In the genomic region with DNA sequence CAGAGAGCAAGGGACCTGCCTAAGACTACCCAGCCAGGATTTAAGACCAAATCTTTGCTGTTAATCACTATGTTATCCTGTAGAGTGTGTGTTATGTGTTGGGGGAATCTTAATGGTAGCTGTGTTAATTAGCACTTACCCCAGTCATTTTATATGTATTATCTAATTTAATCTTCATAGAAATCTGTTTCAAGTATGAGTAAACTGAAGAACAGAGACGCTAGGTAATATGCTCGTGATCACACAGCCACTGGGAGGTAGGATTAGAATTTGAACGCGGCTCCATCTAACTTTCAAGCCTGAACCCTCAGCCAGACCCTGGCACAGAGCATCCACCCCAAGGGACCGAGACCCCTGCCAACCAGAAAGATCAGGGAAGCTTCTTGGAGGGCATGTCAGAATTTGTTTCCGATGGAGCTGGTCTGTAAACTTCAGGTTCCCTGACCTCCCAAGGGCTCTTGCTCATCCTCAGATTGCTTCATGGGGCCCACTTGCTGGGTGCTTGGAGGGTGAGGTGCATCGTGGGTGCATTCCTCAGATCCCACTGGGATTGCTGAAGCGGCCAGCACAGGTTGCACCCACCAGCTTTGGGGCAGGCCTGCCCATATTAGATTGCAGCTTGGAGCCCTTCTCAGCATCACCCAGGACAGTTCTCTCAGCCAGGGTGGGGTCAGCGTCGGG, we compare ENCODE assay signal across 2 cellular contexts.
TF ChIP-seq lines count a peak whose summit lies in the region.

No MANE protein-coding gene starts in this region.

TF ChIP-seq in SK-N-SH, 30 proteins besides CTCF, POLR2A, EP300 and RAD21 (continued from another document):
- TF ChIP-seq, protein P1, sequence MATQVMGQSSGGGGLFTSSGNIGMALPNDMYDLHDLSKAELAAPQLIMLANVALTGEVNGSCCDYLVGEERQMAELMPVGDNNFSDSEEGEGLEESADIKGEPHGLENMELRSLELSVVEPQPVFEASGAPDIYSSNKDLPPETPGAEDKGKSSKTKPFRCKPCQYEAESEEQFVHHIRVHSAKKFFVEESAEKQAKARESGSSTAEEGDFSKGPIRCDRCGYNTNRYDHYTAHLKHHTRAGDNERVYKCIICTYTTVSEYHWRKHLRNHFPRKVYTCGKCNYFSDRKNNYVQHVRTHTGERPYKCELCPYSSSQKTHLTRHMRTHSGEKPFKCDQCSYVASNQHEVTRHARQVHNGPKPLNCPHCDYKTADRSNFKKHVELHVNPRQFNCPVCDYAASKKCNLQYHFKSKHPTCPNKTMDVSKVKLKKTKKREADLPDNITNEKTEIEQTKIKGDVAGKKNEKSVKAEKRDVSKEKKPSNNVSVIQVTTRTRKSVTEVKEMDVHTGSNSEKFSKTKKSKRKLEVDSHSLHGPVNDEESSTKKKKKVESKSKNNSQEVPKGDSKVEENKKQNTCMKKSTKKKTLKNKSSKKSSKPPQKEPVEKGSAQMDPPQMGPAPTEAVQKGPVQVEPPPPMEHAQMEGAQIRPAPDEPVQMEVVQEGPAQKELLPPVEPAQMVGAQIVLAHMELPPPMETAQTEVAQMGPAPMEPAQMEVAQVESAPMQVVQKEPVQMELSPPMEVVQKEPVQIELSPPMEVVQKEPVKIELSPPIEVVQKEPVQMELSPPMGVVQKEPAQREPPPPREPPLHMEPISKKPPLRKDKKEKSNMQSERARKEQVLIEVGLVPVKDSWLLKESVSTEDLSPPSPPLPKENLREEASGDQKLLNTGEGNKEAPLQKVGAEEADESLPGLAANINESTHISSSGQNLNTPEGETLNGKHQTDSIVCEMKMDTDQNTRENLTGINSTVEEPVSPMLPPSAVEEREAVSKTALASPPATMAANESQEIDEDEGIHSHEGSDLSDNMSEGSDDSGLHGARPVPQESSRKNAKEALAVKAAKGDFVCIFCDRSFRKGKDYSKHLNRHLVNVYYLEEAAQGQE (IDR thresholded peaks at IDR 0.05; ENCODE audit: low read depth, low read length), result no peak
- TF ChIP-seq TAF1 (IDR thresholded peaks at IDR 0.05; ENCODE audit: borderline replicate concordance, low read depth, low read length) (no peak), NRF1 (IDR thresholded peaks at IDR 0.05; ENCODE audit: low read depth, low read length) (no peak), EZH2phosphoT487 (IDR thresholded peaks at IDR 0.05; ENCODE audit: borderline replicate concordance, low read depth) (no peak), CHD2 (IDR thresholded peaks at IDR 0.05; ENCODE audit: low read length, partially characterized antibody) (no peak), SMC3 (IDR thresholded peaks at IDR 0.05; ENCODE audit: low read depth, low read length) (no peak), NFIC (IDR thresholded peaks at IDR 0.05; ENCODE audit: borderline replicate concordance) (no peak)
- TF ChIP-seq, protein P2, sequence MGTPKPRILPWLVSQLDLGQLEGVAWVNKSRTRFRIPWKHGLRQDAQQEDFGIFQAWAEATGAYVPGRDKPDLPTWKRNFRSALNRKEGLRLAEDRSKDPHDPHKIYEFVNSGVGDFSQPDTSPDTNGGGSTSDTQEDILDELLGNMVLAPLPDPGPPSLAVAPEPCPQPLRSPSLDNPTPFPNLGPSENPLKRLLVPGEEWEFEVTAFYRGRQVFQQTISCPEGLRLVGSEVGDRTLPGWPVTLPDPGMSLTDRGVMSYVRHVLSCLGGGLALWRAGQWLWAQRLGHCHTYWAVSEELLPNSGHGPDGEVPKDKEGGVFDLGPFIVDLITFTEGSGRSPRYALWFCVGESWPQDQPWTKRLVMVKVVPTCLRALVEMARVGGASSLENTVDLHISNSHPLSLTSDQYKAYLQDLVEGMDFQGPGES (IDR thresholded peaks at IDR 0.05; ENCODE audit: low read depth, low read length), result no peak

TF ChIP-seq in SK-N-SH treated with all-trans-retinoic acid at 6 μM for 48 hours, 23 proteins besides CTCF, POLR2A, EP300 and RAD21 (continued from another document):
- TF ChIP-seq, protein P3, sequence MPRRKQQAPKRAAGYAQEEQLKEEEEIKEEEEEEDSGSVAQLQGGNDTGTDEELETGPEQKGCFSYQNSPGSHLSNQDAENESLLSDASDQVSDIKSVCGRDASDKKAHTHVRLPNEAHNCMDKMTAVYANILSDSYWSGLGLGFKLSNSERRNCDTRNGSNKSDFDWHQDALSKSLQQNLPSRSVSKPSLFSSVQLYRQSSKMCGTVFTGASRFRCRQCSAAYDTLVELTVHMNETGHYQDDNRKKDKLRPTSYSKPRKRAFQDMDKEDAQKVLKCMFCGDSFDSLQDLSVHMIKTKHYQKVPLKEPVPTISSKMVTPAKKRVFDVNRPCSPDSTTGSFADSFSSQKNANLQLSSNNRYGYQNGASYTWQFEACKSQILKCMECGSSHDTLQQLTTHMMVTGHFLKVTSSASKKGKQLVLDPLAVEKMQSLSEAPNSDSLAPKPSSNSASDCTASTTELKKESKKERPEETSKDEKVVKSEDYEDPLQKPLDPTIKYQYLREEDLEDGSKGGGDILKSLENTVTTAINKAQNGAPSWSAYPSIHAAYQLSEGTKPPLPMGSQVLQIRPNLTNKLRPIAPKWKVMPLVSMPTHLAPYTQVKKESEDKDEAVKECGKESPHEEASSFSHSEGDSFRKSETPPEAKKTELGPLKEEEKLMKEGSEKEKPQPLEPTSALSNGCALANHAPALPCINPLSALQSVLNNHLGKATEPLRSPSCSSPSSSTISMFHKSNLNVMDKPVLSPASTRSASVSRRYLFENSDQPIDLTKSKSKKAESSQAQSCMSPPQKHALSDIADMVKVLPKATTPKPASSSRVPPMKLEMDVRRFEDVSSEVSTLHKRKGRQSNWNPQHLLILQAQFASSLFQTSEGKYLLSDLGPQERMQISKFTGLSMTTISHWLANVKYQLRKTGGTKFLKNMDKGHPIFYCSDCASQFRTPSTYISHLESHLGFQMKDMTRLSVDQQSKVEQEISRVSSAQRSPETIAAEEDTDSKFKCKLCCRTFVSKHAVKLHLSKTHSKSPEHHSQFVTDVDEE (CRISPR knock-in tag; IDR thresholded peaks at IDR 0.05), result no peak
- TF ChIP-seq TOX (CRISPR knock-in tag; IDR thresholded peaks at IDR 0.05; ENCODE audit: borderline replicate concordance) (no peak), ARNTL (CRISPR knock-in tag; IDR thresholded peaks at IDR 0.05; ENCODE audit: borderline replicate concordance, low read depth) (no peak), TCF4 (CRISPR knock-in tag; IDR thresholded peaks at IDR 0.05; ENCODE audit: borderline replicate concordance) (no peak), ZNF565 (CRISPR knock-in tag; conservative IDR thresholded peaks at IDR 0.05; ENCODE audit: low read depth) (no peak), PPARA (CRISPR knock-in tag; IDR thresholded peaks at IDR 0.05; ENCODE audit: borderline replicate concordance) (no peak), ISL1 (CRISPR knock-in tag; IDR thresholded peaks at IDR 0.05) (no peak), CSDC2 (CRISPR knock-in tag; IDR thresholded peaks at IDR 0.05) (no peak), ZFP3 (CRISPR knock-in tag; IDR thresholded peaks at IDR 0.05) (no peak), GLIS3 (CRISPR knock-in tag; IDR thresholded peaks at IDR 0.05) (no peak), RARB (CRISPR knock-in tag; IDR thresholded peaks at IDR 0.05) (no peak), BACH2 (CRISPR knock-in tag; IDR thresholded peaks at IDR 0.05; ENCODE audit: borderline replicate concordance) (no peak), SNAI2 (CRISPR knock-in tag; IDR thresholded peaks at IDR 0.05) (no peak), ZNF70 (CRISPR knock-in tag; IDR thresholded peaks at IDR 0.05) (no peak)
- TF ChIP-seq, protein P4, sequence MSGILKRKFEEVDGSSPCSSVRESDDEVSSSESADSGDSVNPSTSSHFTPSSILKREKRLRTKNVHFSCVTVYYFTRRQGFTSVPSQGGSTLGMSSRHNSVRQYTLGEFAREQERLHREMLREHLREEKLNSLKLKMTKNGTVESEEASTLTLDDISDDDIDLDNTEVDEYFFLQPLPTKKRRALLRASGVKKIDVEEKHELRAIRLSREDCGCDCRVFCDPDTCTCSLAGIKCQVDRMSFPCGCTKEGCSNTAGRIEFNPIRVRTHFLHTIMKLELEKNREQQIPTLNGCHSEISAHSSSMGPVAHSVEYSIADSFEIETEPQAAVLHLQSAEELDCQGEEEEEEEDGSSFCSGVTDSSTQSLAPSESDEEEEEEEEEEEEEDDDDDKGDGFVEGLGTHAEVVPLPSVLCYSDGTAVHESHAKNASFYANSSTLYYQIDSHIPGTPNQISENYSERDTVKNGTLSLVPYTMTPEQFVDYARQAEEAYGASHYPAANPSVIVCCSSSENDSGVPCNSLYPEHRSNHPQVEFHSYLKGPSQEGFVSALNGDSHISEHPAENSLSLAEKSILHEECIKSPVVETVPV (CRISPR knock-in tag; IDR thresholded peaks at IDR 0.05), result no peak
- TF ChIP-seq, protein P5, sequence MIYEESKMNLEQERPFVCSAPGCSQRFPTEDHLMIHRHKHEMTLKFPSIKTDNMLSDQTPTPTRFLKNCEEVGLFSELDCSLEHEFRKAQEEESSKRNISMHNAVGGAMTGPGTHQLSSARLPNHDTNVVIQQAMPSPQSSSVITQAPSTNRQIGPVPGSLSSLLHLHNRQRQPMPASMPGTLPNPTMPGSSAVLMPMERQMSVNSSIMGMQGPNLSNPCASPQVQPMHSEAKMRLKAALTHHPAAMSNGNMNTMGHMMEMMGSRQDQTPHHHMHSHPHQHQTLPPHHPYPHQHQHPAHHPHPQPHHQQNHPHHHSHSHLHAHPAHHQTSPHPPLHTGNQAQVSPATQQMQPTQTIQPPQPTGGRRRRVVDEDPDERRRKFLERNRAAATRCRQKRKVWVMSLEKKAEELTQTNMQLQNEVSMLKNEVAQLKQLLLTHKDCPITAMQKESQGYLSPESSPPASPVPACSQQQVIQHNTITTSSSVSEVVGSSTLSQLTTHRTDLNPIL (CRISPR knock-in tag; IDR thresholded peaks at IDR 0.05; ENCODE audit: low read depth), result no peak
- TF ChIP-seq, protein P6, sequence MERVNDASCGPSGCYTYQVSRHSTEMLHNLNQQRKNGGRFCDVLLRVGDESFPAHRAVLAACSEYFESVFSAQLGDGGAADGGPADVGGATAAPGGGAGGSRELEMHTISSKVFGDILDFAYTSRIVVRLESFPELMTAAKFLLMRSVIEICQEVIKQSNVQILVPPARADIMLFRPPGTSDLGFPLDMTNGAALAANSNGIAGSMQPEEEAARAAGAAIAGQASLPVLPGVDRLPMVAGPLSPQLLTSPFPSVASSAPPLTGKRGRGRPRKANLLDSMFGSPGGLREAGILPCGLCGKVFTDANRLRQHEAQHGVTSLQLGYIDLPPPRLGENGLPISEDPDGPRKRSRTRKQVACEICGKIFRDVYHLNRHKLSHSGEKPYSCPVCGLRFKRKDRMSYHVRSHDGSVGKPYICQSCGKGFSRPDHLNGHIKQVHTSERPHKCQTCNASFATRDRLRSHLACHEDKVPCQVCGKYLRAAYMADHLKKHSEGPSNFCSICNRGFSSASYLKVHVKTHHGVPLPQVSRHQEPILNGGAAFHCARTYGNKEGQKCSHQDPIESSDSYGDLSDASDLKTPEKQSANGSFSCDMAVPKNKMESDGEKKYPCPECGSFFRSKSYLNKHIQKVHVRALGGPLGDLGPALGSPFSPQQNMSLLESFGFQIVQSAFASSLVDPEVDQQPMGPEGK (CRISPR knock-in tag; IDR thresholded peaks at IDR 0.05; ENCODE audit: borderline replicate concordance), result no peak
